ENCODE assay signal across 8 cellular contexts in genomic region chr19:57487477-57488298, GRCh38. TPM values are rescaled to one million over a fixed set of nuclear protein-coding genes. Genes with fewer than 3 reads are reported as not detected.
DNase-seq lines count a peak whose midpoint lies in the region; ATAC-seq and TF ChIP-seq lines count a peak whose summit lies in the region.
"Not testable (repeated sequence)": the region's sequence is repeated elsewhere in the genome, so short reads cannot be mapped to it uniquely, and the experiment has no call there.

Gene ZNF419 (plus strand): TSS chr19:57487750. CDS start chr19:57487951, 201 bp downstream.

- DNase-seq in AML-193 (lab: John Stamatoyannopoulos, UW) (peak; percentile 67 to 77), NCI-H446 treated with DMSO at 0.1 percent for 48 hours (lab: John Stamatoyannopoulos, UW) (peak; percentile 68), chondrocyte (ENCODE audit: low spot score) (peak; percentile 96), kidney epithelial cell (ENCODE audit: low read depth) (peak; percentile 70)
- DNase-seq in activated CD4-positive, CD25-positive, alpha-beta regulatory T cell treated with anti-CD3 and anti-CD28 coated beads, Interleukin-2, amount 50 U/mL, for 72 hours = peak; percentile 89
- DNase-seq in stimulated activated CD4-positive, alpha-beta T cell treated with anti-CD3 and anti-CD28 coated beads, Interleukin-15, amount 100 ng/mL, for 24 hours = peak; percentile 95

- peak within 1 kb of the TSS; percentile 77 for H3K4me3 Mint-ChIP-seq in chondrocyte (ENCODE audit: unreplicated experiment)

- H3K27me3 Mint-ChIP-seq in chondrocyte (ENCODE audit: low read depth) = not testable (repeated sequence)

- peaks cover 37% of the 10 kb centered on the region for H3K36me3 Mint-ChIP-seq in chondrocyte (ENCODE audit: low read depth)

- TF ChIP-seq CTCF in chondrocyte (IDR thresholded peaks at IDR 0.05) = peak; percentile 39
- TF ChIP-seq CTCF in kidney epithelial cell (IDR thresholded peaks at IDR 0.05; ENCODE audit: insufficient read depth, low read length, poor library complexity, severe bottlenecking) = not testable (repeated sequence)

- ATAC-seq in GM19043 (IDR thresholded peaks at IDR 0.05; ENCODE audit: low read depth, unreplicated experiment) (peak; percentile 95), HG03354 (IDR thresholded peaks at IDR 0.05; ENCODE audit: poor library complexity, severe bottlenecking, unreplicated experiment) (peak; percentile 98)

- H3K36me3 ChIP-seq in kidney epithelial cell (ENCODE audit: control insufficient read depth, insufficient read depth, low read length) = not testable (repeated sequence)

- H3K4me3 ChIP-seq in kidney epithelial cell (ENCODE audit: low read depth, low read length) = peak within 1 kb of the TSS; percentile 77

- H3K9me3 Mint-ChIP-seq in chondrocyte (ENCODE audit: low read depth) = peaks cover 37% of the 10 kb centered on the region

- peak within 1 kb of the TSS; percentile 86 for H3K27ac Mint-ChIP-seq in chondrocyte (ENCODE audit: unreplicated experiment)

- peaks cover 13% of the 10 kb centered on the region for H3K4me1 Mint-ChIP-seq in chondrocyte (ENCODE audit: low read depth)

- not testable (repeated sequence) for H3K27me3 ChIP-seq in kidney epithelial cell (ENCODE audit: control insufficient read depth, insufficient read depth, low read length)

RNA-seq across cellular contexts. Expression of gene ZNF419, which starts in this region (rescaled TPM):
- total RNA-seq in chondrocyte (11.6 to 15.5 TPM (median 13.2 TPM) in 3 replicates), kidney epithelial cell (11.4 and 16.8 TPM in 2 replicates)

Comparison
In these comparisons a context has a peak if more than half of its experiments do, and no peak if none do; other contexts are left out.
1. Peak in every context shown above with its lines: DNase-seq, ATAC-seq and H3K4me3 ChIP-seq.